8 cellular contexts compared by ENCODE assay signal in genomic region chr1:151059342-151060240, GRCh38. TPM values are rescaled to one million over a fixed set of nuclear protein-coding genes. Genes with fewer than 3 reads are reported as not detected.
DNase-seq lines count a peak whose midpoint lies in the region; ATAC-seq, FAIRE-seq and TF ChIP-seq lines count a peak whose summit lies in the region.

TSS of gene CDC42SE1 (minus strand) at chr1:151059622. CDS start at chr1:151055730, 3,892 bp downstream.

- H3K4me1 ChIP-seq in keratinocyte (ENCODE audit: control insufficient read depth, extremely low read depth, insufficient read depth, low read length): peaks cover 60% of the 10 kb centered on the region

- H3K79me2 ChIP-seq in keratinocyte (ENCODE audit: control insufficient read depth, insufficient read depth, low read length): peaks cover 65% of the 10 kb centered on the region

- dilution Hi-C loops in keratinocyte (cut with MboI; ENCODE audit: extremely low pct_ligation_motif_present, low sequenced_read_pairs): no loop called here

- H3K9me3 ChIP-seq in keratinocyte (ENCODE audit: control insufficient read depth, low read depth, low read length): no peaks in the 10 kb centered on the region

- H3K4me3 Mint-ChIP-seq in activated B cell treated with CpG ODN at 0.5 μM for 24 hours: peak within 1 kb of the TSS; percentile 98

- peaks cover 17% of the 10 kb centered on the region for H3K9me1 ChIP-seq in keratinocyte (ENCODE audit: control insufficient read depth, extremely low read depth, insufficient read depth, low read length)

- no peaks in the 10 kb centered on the region for H3K27me3 ChIP-seq in keratinocyte (ENCODE audit: control insufficient read depth, extremely low read depth, insufficient read depth, low read length)

- no peak for FAIRE-seq in keratinocyte (lab: Jason Lieb, UNC)

- H3K4me3 ChIP-seq in keratinocyte (ENCODE audit: control insufficient read depth in 2 of 3, extremely low read depth in 1 of 3, insufficient read depth in 2 of 3, low read depth in 1 of 3, low read length in 3 of 3): peak within 1 kb of the TSS; percentile 95 to 100 (median 99)

- H3K9ac ChIP-seq in keratinocyte (ENCODE audit: control insufficient read depth, extremely low read depth, insufficient read depth, low read length): peak within 1 kb of the TSS; percentile 94

- POLR2A ChIA-PET in activated B cell treated with CpG ODN at 0.5 μM for 24 hours (lab: Charles Lee): interaction anchor here (0.6 to 7.2 kb wide), 9 partner anchors 8 to 908 kb away, joined by 3 to 98 read pairs (median 4); partner anchors contain the start of genes C1orf56, GABPB2, MINDY1 and VPS72

- peaks cover 51% of the 10 kb centered on the region for H3K4me1 Mint-ChIP-seq in activated B cell treated with CpG ODN at 0.5 μM for 24 hours

- ATAC-seq in GM18858 (IDR thresholded peaks at IDR 0.05; ENCODE audit: unreplicated experiment) (peak; percentile 68), HG03097 (IDR thresholded peaks at IDR 0.05; ENCODE audit: low FRiP score, unreplicated experiment) (peak; percentile 75), activated B cell treated with CpG ODN at 0.5 μM for 24 hours (ENCODE audit: low read depth) (peak; percentile 88)

- TF ChIP-seq CTCF in activated B cell treated with CpG ODN at 0.5 μM for 24 hours (IDR thresholded peaks at IDR 0.05): no peak
- peak; percentile 68 to 92 (median 91) for TF ChIP-seq CTCF in keratinocyte (optimal IDR thresholded peaks at IDR 0.05 in 1 of 3, IDR thresholded peaks at IDR 0.05 in 1 of 3, conservative IDR thresholded peaks at IDR 0.05 in 1 of 3; ENCODE audit: extremely low read depth in 1 of 3, insufficient read depth in 2 of 3, low read length in 3 of 3)

- peak within 1 kb of the TSS; percentile 100 for H3K4me2 ChIP-seq in keratinocyte (ENCODE audit: control insufficient read depth, extremely low read depth, insufficient read depth, low read depth, low read length)

- DNase-seq in ACHN: peak; percentile 90
- DNase-seq in NCI-H2227 treated with DMSO at 0.1 percent for 48 hours (lab: John Stamatoyannopoulos, UW): peak; percentile 83
- DNase-seq in activated B cell treated with CpG ODN at 0.5 μM for 24 hours: peak; percentile 82
- DNase-seq in central memory CD4-positive, alpha-beta T cell: peak; percentile 83
- no peak for DNase-seq in keratinocyte (ENCODE audit: low read depth, low spot score)
- DNase-seq in stimulated activated CD4-positive, alpha-beta T cell treated with anti-CD3 and anti-CD28 coated beads, Interleukin-15, amount 100 ng/mL, for 24 hours: peak; percentile 91

- H3K36me3 Mint-ChIP-seq in activated B cell treated with CpG ODN at 0.5 μM for 24 hours (ENCODE audit: low read depth): peaks cover 46% of the 10 kb centered on the region

- CTCF ChIA-PET in activated B cell treated with CpG ODN at 0.5 μM for 24 hours (lab: Charles Lee): interaction anchor here (0.9 to 2.4 kb wide), 8 partner anchors 9 to 96 kb away, joined by 3 to 12 read pairs (median 5); partner anchors contain the start of genes C1orf56, GABPB2 and TNFAIP8L2

- intact Hi-C loops in activated B cell treated with CpG ODN at 0.5 μM for 24 hours (cut with micrococcal nuclease): loop anchor here (1.0 to 5.0 kb wide), 5 partner anchors 11 to 132 kb away; partner anchors contain the start of genes GABPB2, PRUNE1 and SETDB1

- in situ Hi-C loops in ACHN (cut with HindIII; ENCODE audit: low pct_ligation_motif_present, low pct_unique_long_range_greater_than_20kb, low sequenced_read_pairs): no loop called here

- H3K27me3 Mint-ChIP-seq in activated B cell treated with CpG ODN at 0.5 μM for 24 hours: no peaks in the 10 kb centered on the region

- H3K27ac ChIP-seq in keratinocyte (ENCODE audit: control insufficient read depth, insufficient read depth, low read length): peak within 1 kb of the TSS; percentile 94

- H3K36me3 ChIP-seq in keratinocyte (ENCODE audit: control insufficient read depth in 2 of 2, extremely low read depth in 1 of 2, insufficient read depth in 2 of 2, low read length in 2 of 2): peaks cover 25 to 34% of the 10 kb centered on the region in 2 experiments

- H4K20me1 ChIP-seq in keratinocyte (ENCODE audit: control insufficient read depth, extremely low read depth, insufficient read depth, low read length): peaks cover 25% of the 10 kb centered on the region

- no peaks in the 10 kb centered on the region for H3K9me3 Mint-ChIP-seq in activated B cell treated with CpG ODN at 0.5 μM for 24 hours

- peak within 1 kb of the TSS; percentile 93 for H3K27ac Mint-ChIP-seq in activated B cell treated with CpG ODN at 0.5 μM for 24 hours

- peak within 1 kb of the TSS; percentile 90 for H2AFZ ChIP-seq in keratinocyte (ENCODE audit: control insufficient read depth, low read length)

RNA-seq across cellular contexts. Expression of gene CDC42SE1, which starts in this region (rescaled TPM):
- total RNA-seq in activated B cell treated with CpG ODN at 0.5 μM for 24 hours: 139 and 148 TPM in 2 replicates
- polyA plus RNA-seq in keratinocyte: 127 to 151 TPM (median 138 TPM) in 3 replicates
- polyA plus RNA-seq in keratinocyte (2011; ENCODE audit: low read depth): 46.3 TPM
- polyA plus RNA-seq in keratinocyte (2011; cell fraction: cytosol; rRNA removed): 85.3 and 114 TPM in 2 replicates
- 210 and 233 TPM in 2 replicates for polyA plus RNA-seq in keratinocyte (2011; cell fraction: nucleus; rRNA removed)
- polyA plus RNA-seq in keratinocyte (2012; ENCODE audit: low replicate concordance): 95.9 and 137 TPM in 2 replicates
- polyA minus RNA-seq in keratinocyte: 80.7 to 144 TPM (median 119 TPM) in 3 replicates
- polyA minus RNA-seq in keratinocyte (2011; cell fraction: cytosol; rRNA and poly(A)+ RNA removed): 98.6 TPM
- 51.4 and 81.9 TPM in 2 replicates for polyA minus RNA-seq in keratinocyte (2011; cell fraction: nucleus; rRNA and poly(A)+ RNA removed)
